ENCODE assay signal across 1 cellular context in genomic region chr10:29109700-29110099, GRCh38.
A peak's percentile ranks its signal among the peaks of the same experiment; 100 is the strongest.
TF ChIP-seq lines count a peak whose summit lies in the region.

No MANE protein-coding gene starts in this region.

TF ChIP-seq in HepG2, 621 proteins besides CTCF, POLR2A, EP300 and RAD21 (continued from another document and continues in another):
- TF ChIP-seq ZNF646 (CRISPR knock-in tag; IDR thresholded peaks at IDR 0.05) (no peak), E2F5 (CRISPR knock-in tag; conservative IDR thresholded peaks at IDR 0.05) (no peak), CREBL2 (CRISPR knock-in tag; IDR thresholded peaks at IDR 0.05; ENCODE audit: borderline replicate concordance) (no peak), SRSF4 (IDR thresholded peaks at IDR 0.05; ENCODE audit: low read depth, low read length, poor library complexity, severe bottlenecking) (no peak), ZBTB44 (CRISPR knock-in tag; IDR thresholded peaks at IDR 0.05) (no peak), ZNF777 (CRISPR knock-in tag; IDR thresholded peaks at IDR 0.05) (no peak), PBX2 (CRISPR knock-in tag; IDR thresholded peaks at IDR 0.05) (no peak), ZNF350 (CRISPR knock-in tag; IDR thresholded peaks at IDR 0.05; ENCODE audit: borderline replicate concordance, low read depth) (no peak), TBX2 (CRISPR knock-in tag; IDR thresholded peaks at IDR 0.05; ENCODE audit: borderline replicate concordance) (peak; percentile 69; the same call in 1 of the 2 replicates), CREM (IDR thresholded peaks at IDR 0.05) (no peak), CREM (CRISPR knock-in tag; IDR thresholded peaks at IDR 0.05) (no peak), ZNF550 (CRISPR knock-in tag; IDR thresholded peaks at IDR 0.05; ENCODE audit: borderline replicate concordance) (no peak), ATRX (CRISPR knock-in tag; IDR thresholded peaks at IDR 0.05; ENCODE audit: borderline replicate concordance) (no peak), SP4 (CRISPR knock-in tag; IDR thresholded peaks at IDR 0.05) (no peak), NCOA2 (CRISPR knock-in tag; IDR thresholded peaks at IDR 0.05) (peak; percentile 56; the same call in 1 of the 2 replicates), TEF (CRISPR knock-in tag; IDR thresholded peaks at IDR 0.05) (no peak), ZNF503 (CRISPR knock-in tag; IDR thresholded peaks at IDR 0.05) (no peak), LBX2 (CRISPR knock-in tag; IDR thresholded peaks at IDR 0.05; ENCODE audit: borderline replicate concordance) (no peak), RARG (CRISPR knock-in tag; IDR thresholded peaks at IDR 0.05; ENCODE audit: low read depth) (no peak), SALL1 (CRISPR knock-in tag; IDR thresholded peaks at IDR 0.05) (no peak), ZNF430 (CRISPR knock-in tag; IDR thresholded peaks at IDR 0.05) (no peak), TCF7 (IDR thresholded peaks at IDR 0.05; ENCODE audit: low read depth) (peak; percentile 79), THRA (CRISPR knock-in tag; IDR thresholded peaks at IDR 0.05; ENCODE audit: borderline replicate concordance) (no peak), ERF (CRISPR knock-in tag; IDR thresholded peaks at IDR 0.05) (no peak), NFYC (CRISPR knock-in tag; IDR thresholded peaks at IDR 0.05) (no peak), STAT6 (CRISPR knock-in tag; IDR thresholded peaks at IDR 0.05; ENCODE audit: borderline replicate concordance) (no peak), HMG20A (CRISPR knock-in tag; IDR thresholded peaks at IDR 0.05; ENCODE audit: borderline replicate concordance) (peak; percentile 46; the same call in 1 of the 2 replicates), ONECUT2 (CRISPR knock-in tag; IDR thresholded peaks at IDR 0.05) (no peak), HNF4A (CRISPR knock-in tag; IDR thresholded peaks at IDR 0.05) (0 out of 2 replicates have a peak, but pooled peaks have one; percentile 8), ZBTB38 (CRISPR knock-in tag; IDR thresholded peaks at IDR 0.05) (no peak), DMTF1 (CRISPR knock-in tag; IDR thresholded peaks at IDR 0.05) (no peak), DNMT1 (CRISPR knock-in tag; IDR thresholded peaks at IDR 0.05) (no peak), RARA (CRISPR knock-in tag; IDR thresholded peaks at IDR 0.05) (peak; percentile 39; the same call in 1 of the 2 replicates), ZNF7 (CRISPR knock-in tag; IDR thresholded peaks at IDR 0.05) (no peak), HMGA1 (CRISPR knock-in tag; conservative IDR thresholded peaks at IDR 0.05) (no peak), CBX5 (CRISPR knock-in tag; IDR thresholded peaks at IDR 0.05; ENCODE audit: borderline replicate concordance) (no peak), FOXC1 (CRISPR knock-in tag; IDR thresholded peaks at IDR 0.05; ENCODE audit: borderline replicate concordance) (no peak), ZBTB21 (CRISPR knock-in tag; IDR thresholded peaks at IDR 0.05) (no peak)
